26 cellular contexts compared by ENCODE assay signal in the genomic region with DNA sequence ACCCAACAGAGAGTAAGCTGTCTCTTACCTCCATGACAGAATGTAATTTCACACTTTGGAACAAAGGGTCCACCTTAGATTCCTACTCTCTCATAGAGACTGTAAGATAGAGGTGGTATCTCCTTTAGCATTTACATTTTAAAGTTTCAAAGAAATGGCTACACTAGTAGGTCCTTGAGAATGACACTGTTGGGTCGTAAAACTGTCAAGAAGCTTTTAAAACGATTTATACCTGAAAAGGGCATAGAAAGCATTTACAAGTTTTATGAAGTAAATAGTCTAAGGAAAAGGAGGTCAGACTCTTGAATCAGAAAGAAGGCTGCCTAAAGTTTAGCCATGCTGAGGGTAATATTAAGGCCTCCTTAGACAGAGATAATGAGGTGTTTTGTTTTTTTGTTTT.
"Had no signal": no experiment of that assay in that cellular context is flagged by ENCODE, and none has a peak within 500 bp of the region (broad histone marks: within the 10 kb centered on the region; RNA-seq: fewer than 3 reads in every experiment).

No MANE protein-coding gene starts in this region.

- H3K27me3 ChIP-seq: gastrocnemius medialis, neutrophil, pancreas, right lobe of liver, suprapubic skin, transverse colon, upper lobe of right lung, uterus had no signal

- H3K4me3 Mint-ChIP-seq: endodermal cell; naive thymus-derived CD8-positive, alpha-beta T cell; stimulated activated naive CD8-positive, alpha-beta T cell treated with anti-CD3 and anti-CD28 coated beads, Interleukin-15, amount 100 ng/mL, for 72 hours had no signal

- H3K9me3 ChIP-seq: gastrocnemius medialis, lower lobe of right lung, neutrophil, pancreas, right lobe of liver, suprapubic skin, transverse colon, upper lobe of right lung had no signal

- H3K4me1 Mint-ChIP-seq: endodermal cell; naive thymus-derived CD8-positive, alpha-beta T cell; stimulated activated naive CD8-positive, alpha-beta T cell treated with anti-CD3 and anti-CD28 coated beads, Interleukin-15, amount 100 ng/mL, for 72 hours had no signal

- H3K4me1 ChIP-seq: gastrocnemius medialis, lower lobe of right lung, pancreas, right lobe of liver, suprapubic skin, transverse colon, upper lobe of right lung, uterus had no signal

- H3K36me3 Mint-ChIP-seq: naive thymus-derived CD8-positive, alpha-beta T cell had no signal

- H3K27ac Mint-ChIP-seq: endodermal cell; naive thymus-derived CD8-positive, alpha-beta T cell; progenitor cell of endocrine pancreas; stimulated activated naive CD8-positive, alpha-beta T cell treated with anti-CD3 and anti-CD28 coated beads, Interleukin-15, amount 100 ng/mL, for 72 hours had no signal

- H3K9me3 Mint-ChIP-seq: endodermal cell; stimulated activated naive CD8-positive, alpha-beta T cell treated with anti-CD3 and anti-CD28 coated beads, Interleukin-15, amount 100 ng/mL, for 72 hours had no signal

- H3K27me3 Mint-ChIP-seq: naive thymus-derived CD8-positive, alpha-beta T cell; progenitor cell of endocrine pancreas; stimulated activated naive CD8-positive, alpha-beta T cell treated with anti-CD3 and anti-CD28 coated beads, Interleukin-15, amount 100 ng/mL, for 72 hours had no signal

- H3K36me3 ChIP-seq: gastrocnemius medialis, lower lobe of right lung, neutrophil, pancreas, right lobe of liver, suprapubic skin, transverse colon, upper lobe of right lung, uterus had no signal

- ATAC-seq: esophagus mucosa; gastrocnemius medialis; left cardiac atrium; left ventricle myocardium superior; lower lobe of right lung; naive thymus-derived CD8-positive, alpha-beta T cell; pancreas; right lobe of liver; stimulated activated naive CD8-positive, alpha-beta T cell treated with anti-CD3 and anti-CD28 coated beads, Interleukin-15, amount 100 ng/mL, for 72 hours; upper lobe of right lung had no signal

- DNase-seq: effector CD8-positive, alpha-beta T cell; endodermal cell; foreskin fibroblast; gastrocnemius medialis; head of caudate nucleus; kidney; left cardiac atrium; left ventricle myocardium superior; lower lobe of right lung; naive thymus-derived CD8-positive, alpha-beta T cell; pancreas; right lobe of liver; small intestine; stimulated activated CD4-positive, alpha-beta T cell treated with anti-CD3 and anti-CD28 coated beads, Interleukin-15, amount 100 ng/mL, for 24 hours; stimulated activated CD4-positive, alpha-beta T cell treated with anti-CD3 and anti-CD28 coated beads, Interleukin-2, amount 100 ng/mL, for 48 hours; stimulated activated CD8-positive, alpha-beta memory T cell treated with anti-CD3 and anti-CD28 coated beads, Interleukin-4, amount 100 ng/mL, for 48 hours; stimulated activated naive CD4-positive, alpha-beta T cell; stimulated activated naive CD8-positive, alpha-beta T cell treated with anti-CD3 and anti-CD28 coated beads, Interleukin-15, amount 100 ng/mL, for 72 hours; transverse colon; upper lobe of right lung; uterus had no signal

- H3K27ac ChIP-seq: epithelial cell of prostate, gastrocnemius medialis, lower lobe of right lung, neutrophil, pancreas, right lobe of liver, suprapubic skin, transverse colon, upper lobe of right lung, uterus had no signal

- H3K4me3 ChIP-seq: gastrocnemius medialis, lower lobe of right lung, pancreas, right lobe of liver, suprapubic skin, transverse colon, upper lobe of right lung, uterus had no signal
